8 cellular contexts compared by ENCODE assay signal in genomic region chr11:132126973-132127900, GRCh38.
DNase-seq lines count a peak whose midpoint lies in the region; ATAC-seq and TF ChIP-seq lines count a peak whose summit lies in the region.

No MANE protein-coding gene starts in this region.

- ATAC-seq in left lung (peak; percentile 77), HG02938 (IDR thresholded peaks at IDR 0.05; ENCODE audit: unreplicated experiment) (no peak)
- ATAC-seq in natural killer cell treated with Interleukin-12 subunit alpha and Interleukin-12 subunit beta and Interleukin-15 and Interleukin-18, amount 100 ng/mL, for 72 hours: no peak

- WGBS in transverse colon (ENCODE audit: low coverage in 1 of 2), 2 donors: 38 to 41% methylated on average over 12 to 19 of the region's 19 CpGs

- TF ChIP-seq EP300 in transverse colon (IDR thresholded peaks at IDR 0.05; ENCODE audit: low read depth): no peak

- no peaks in the 10 kb centered on the region for H3K9me3 ChIP-seq in left lung
- H3K9me3 ChIP-seq in transverse colon: no peaks in the 10 kb centered on the region

- H3K36me3 ChIP-seq in left lung: no peaks in the 10 kb centered on the region
- H3K36me3 ChIP-seq in transverse colon: no peaks in the 10 kb centered on the region

- H3K4me3 ChIP-seq in left lung (no peak overlapping the region), transverse colon (peak overlapping the region in 3 of 4 donors; percentile 11 to 35 (median 23))

- H3K4me1 Mint-ChIP-seq in natural killer cell treated with Interleukin-12 subunit alpha and Interleukin-12 subunit beta and Interleukin-15 and Interleukin-18, amount 100 ng/mL, for 72 hours (ENCODE audit: low read depth in 2 of 2): no peaks in the 10 kb centered on the region

- no peaks in the 10 kb centered on the region for H3K27me3 Mint-ChIP-seq in natural killer cell treated with Interleukin-12 subunit alpha and Interleukin-12 subunit beta and Interleukin-15 and Interleukin-18, amount 100 ng/mL, for 72 hours

- no peak overlapping the region for H3K27ac Mint-ChIP-seq in natural killer cell treated with Interleukin-12 subunit alpha and Interleukin-12 subunit beta and Interleukin-15 and Interleukin-18, amount 100 ng/mL, for 72 hours

- intact Hi-C loops in left lung (cut with DNase I) (loop anchor here in 1 of 2 donors (10.0 kb wide), 1 partner anchor 262 kb away; no protein-coding TSS in a partner anchor), transverse colon (cut with DNase I; ENCODE audit: low total_unique reads) (no loop called here)

- H3K27me3 ChIP-seq in left lung: peaks cover 0 to 10% of the 10 kb centered on the region in 2 donors
- no peaks in the 10 kb centered on the region for H3K27me3 ChIP-seq in transverse colon

- H3K27ac ChIP-seq in cingulate gyrus (ENCODE audit: low read depth, low read length) (peak overlapping the region; percentile 69), left lung (no peak overlapping the region), transverse colon (peak overlapping the region in 3 of 4 donors; percentile 7 to 36 (median 25))

- peak; percentile 44 for TF ChIP-seq CTCF in GM13977 (IDR thresholded peaks at IDR 0.05; ENCODE audit: extremely low read depth, insufficient read depth, missing control alignments)
- peak in 1 of 2 donors; percentile 26 for TF ChIP-seq CTCF in left lung (IDR thresholded peaks at IDR 0.05)
- peak in 2 of 5 experiments; percentile 22 to 25 for TF ChIP-seq CTCF in transverse colon (IDR thresholded peaks at IDR 0.05)

- H3K4me1 ChIP-seq in left lung: peaks cover 0 to 6% of the 10 kb centered on the region in 2 donors
- peaks cover 0 to 18% (median 6%) of the 10 kb centered on the region in 4 donors for H3K4me1 ChIP-seq in transverse colon

- DNase-seq in GM13977 (ENCODE audit: low spot score): peak; percentile 49
- DNase-seq in NCI-H748 (lab: John Stamatoyannopoulos, UW; ENCODE audit: unreplicated experiment): peak; percentile 87
- DNase-seq in left lung: no peak
- DNase-seq in transverse colon: peak; percentile 12
- no peak for DNase-seq in SIG-M5 treated with dmso at 0.1 percent for 504 hours (lab: John Stamatoyannopoulos, UW; ENCODE audit: unreplicated experiment)
- DNase-seq in natural killer cell treated with Interleukin-12 subunit alpha and Interleukin-12 subunit beta and Interleukin-15 and Interleukin-18, amount 100 ng/mL, for 72 hours (ENCODE audit: low spot score): no peak

- TF ChIP-seq POLR2A in transverse colon (IDR thresholded peaks at IDR 0.05): no peak

- H3K36me3 Mint-ChIP-seq in natural killer cell treated with Interleukin-12 subunit alpha and Interleukin-12 subunit beta and Interleukin-15 and Interleukin-18, amount 100 ng/mL, for 72 hours: no peaks in the 10 kb centered on the region

- in situ Hi-C loops in GM13977 (cut with MboI; ENCODE audit: low pct_unique_long_range_greater_than_20kb, low sequenced_read_pairs, unreplicated experiment): no loop called here
- in situ Hi-C loops in transverse colon (cut with MboI; ENCODE audit: low pct_ligation_motif_present in 1 of 4, low pct_unique_long_range_greater_than_20kb in 1 of 4, low sequenced_read_pairs in 3 of 4): loop anchor here in 2 of 4 donors (5.0 to 25.0 kb wide), 2 partner anchors 260 to 265 kb away; no protein-coding TSS in a partner anchor

- H3K4me3 Mint-ChIP-seq in natural killer cell treated with Interleukin-12 subunit alpha and Interleukin-12 subunit beta and Interleukin-15 and Interleukin-18, amount 100 ng/mL, for 72 hours: no peak overlapping the region

- H3K9me3 Mint-ChIP-seq in natural killer cell treated with Interleukin-12 subunit alpha and Interleukin-12 subunit beta and Interleukin-15 and Interleukin-18, amount 100 ng/mL, for 72 hours: no peaks in the 10 kb centered on the region

Comparison
In these comparisons a context has a peak if more than half of its experiments do, and no peak if none do; other contexts are left out.
1. DNase-seq: peak in GM13977 (single experiment), NCI-H748 (single experiment) and transverse colon (single experiment); none in left lung (0 of 2), SIG-M5 treated with dmso at 0.1 percent for 504 hours (single experiment) and natural killer cell treated with Interleukin-12 subunit alpha and Interleukin-12 subunit beta and Interleukin-15 and Interleukin-18, amount 100 ng/mL, for 72 hours (single experiment).
2. H3K27ac ChIP-seq: peak in cingulate gyrus (single experiment) and transverse colon (3 of 4); none in left lung (0 of 2).
3. H3K4me3 ChIP-seq: peak in transverse colon (3 of 4); none in left lung (0 of 2).